In genomic region chr1:50959303-50959912, GRCh38 we compare ENCODE assay signal across 1 cellular context.
A peak's percentile ranks its signal among the peaks of the same experiment; 100 is the strongest.
TF ChIP-seq lines count a peak whose summit lies in the region.

No MANE protein-coding gene starts in this region.

TF ChIP-seq in K562, 482 proteins besides CTCF, POLR2A, EP300 and RAD21 (continued from another document and continues in another):
- no peak for TF ChIP-seq ZNF143 (CRISPR knock-in tag; IDR thresholded peaks at IDR 0.05)
- no peak for TF ChIP-seq GATAD2A (IDR thresholded peaks at IDR 0.05)
- no peak for TF ChIP-seq BACH1 (tag; IDR thresholded peaks at IDR 0.05)
- peak; percentile 87; the same call in 1 of the 2 replicates for TF ChIP-seq SMARCA5 (IDR thresholded peaks at IDR 0.05)
- TF ChIP-seq EHMT2 (IDR thresholded peaks at IDR 0.05) = peak; percentile 64; the same call in 1 of the 2 replicates
- peak; percentile 31; the same call in 1 of the 2 replicates for TF ChIP-seq C11orf30 (IDR thresholded peaks at IDR 0.05; ENCODE audit: low read depth)
- TF ChIP-seq LEF1 (IDR thresholded peaks at IDR 0.05) = 0 out of 2 replicates have a peak, but pooled peaks have one; percentile 24
- TF ChIP-seq SUPT5H (IDR thresholded peaks at IDR 0.05) = peak; percentile 24
- TF ChIP-seq TAF9B (IDR thresholded peaks at IDR 0.05; ENCODE audit: partially characterized antibody) = peak; percentile 64
- TF ChIP-seq PHF8 (IDR thresholded peaks at IDR 0.05; ENCODE audit: borderline replicate concordance, low read length) = no peak
- TF ChIP-seq GATA2 (CRISPR knock-in tag; IDR thresholded peaks at IDR 0.05) = no peak
- no peak for TF ChIP-seq SMAD4 (CRISPR knock-in tag; conservative IDR thresholded peaks at IDR 0.05)
- TF ChIP-seq ZNF57 (CRISPR knock-in tag; IDR thresholded peaks at IDR 0.05) = no peak
- no peak for TF ChIP-seq WHSC1 (IDR thresholded peaks at IDR 0.05; ENCODE audit: low read length)
- TF ChIP-seq KAT7 (CRISPR knock-in tag; IDR thresholded peaks at IDR 0.05; ENCODE audit: borderline replicate concordance) = no peak
- no peak for TF ChIP-seq ZNF639 (CRISPR knock-in tag; conservative IDR thresholded peaks at IDR 0.05 in 1 of 2, IDR thresholded peaks at IDR 0.05 in 1 of 2)
- TF ChIP-seq ZNF41 (CRISPR knock-in tag; conservative IDR thresholded peaks at IDR 0.05) = no peak
- TF ChIP-seq CHD1 (IDR thresholded peaks at IDR 0.05; ENCODE audit: low read length) = peak; percentile 88
- TF ChIP-seq SMARCA4 (IDR thresholded peaks at IDR 0.05) = peak; percentile 81
- TF ChIP-seq NFATC3 (IDR thresholded peaks at IDR 0.05) = peak; percentile 78; the same call in 1 of the 2 replicates
- no peak for TF ChIP-seq ZNF551 (CRISPR knock-in tag; IDR thresholded peaks at IDR 0.05)
- TF ChIP-seq CCAR2 (IDR thresholded peaks at IDR 0.05; ENCODE audit: low read depth, low read length) = no peak
- TF ChIP-seq MCM5 (IDR thresholded peaks at IDR 0.05; ENCODE audit: low read depth) = no peak
- peak; percentile 36; the same call in 1 of the 2 replicates for TF ChIP-seq ZNF316 (IDR thresholded peaks at IDR 0.05)
- TF ChIP-seq ZNF175 (CRISPR knock-in tag; IDR thresholded peaks at IDR 0.05; ENCODE audit: low read depth) = no peak
- TF ChIP-seq ZBTB40 (IDR thresholded peaks at IDR 0.05) = peak; percentile 69
- TF ChIP-seq ZBTB40 (CRISPR knock-in tag; IDR thresholded peaks at IDR 0.05) = no peak
- no peak for TF ChIP-seq GABPA (tag; conservative IDR thresholded peaks at IDR 0.05; ENCODE audit: low read depth)
- TF ChIP-seq AFF4 (CRISPR knock-in tag; IDR thresholded peaks at IDR 0.05) = no peak
- TF ChIP-seq, protein P1, sequence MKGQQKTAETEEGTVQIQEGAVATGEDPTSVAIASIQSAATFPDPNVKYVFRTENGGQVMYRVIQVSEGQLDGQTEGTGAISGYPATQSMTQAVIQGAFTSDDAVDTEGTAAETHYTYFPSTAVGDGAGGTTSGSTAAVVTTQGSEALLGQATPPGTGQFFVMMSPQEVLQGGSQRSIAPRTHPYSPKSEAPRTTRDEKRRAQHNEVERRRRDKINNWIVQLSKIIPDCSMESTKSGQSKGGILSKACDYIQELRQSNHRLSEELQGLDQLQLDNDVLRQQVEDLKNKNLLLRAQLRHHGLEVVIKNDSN (CRISPR knock-in tag; IDR thresholded peaks at IDR 0.05) = no peak
- no peak for TF ChIP-seq RFX7 (CRISPR knock-in tag; IDR thresholded peaks at IDR 0.05)
- TF ChIP-seq FUS (optimal IDR thresholded peaks at IDR 0.05; ENCODE audit: low read depth, low read length) = no peak
- 0 out of 2 replicates have a peak, but pooled peaks have one; percentile 53 for TF ChIP-seq MTA1 (IDR thresholded peaks at IDR 0.05; ENCODE audit: borderline replicate concordance)
- peak; percentile 18; the same call in 1 of the 2 replicates for TF ChIP-seq RNF2 (IDR thresholded peaks at IDR 0.05)
- 0 out of 2 replicates have a peak, but pooled peaks have one; percentile 85 for TF ChIP-seq NBN (IDR thresholded peaks at IDR 0.05; ENCODE audit: low read depth)
- TF ChIP-seq SIN3A (IDR thresholded peaks at IDR 0.05; ENCODE audit: borderline replicate concordance in 2 of 2, control insufficient read depth in 1 of 2, low read depth in 2 of 2, low read length in 2 of 2) = peak in 1 of 2 experiments; percentile 52; a peak in 2 of 4 replicates
- peak; percentile 34; the same call in 1 of the 2 replicates for TF ChIP-seq NR2C1 (IDR thresholded peaks at IDR 0.05)
- no peak for TF ChIP-seq NR2C1 (tag; IDR thresholded peaks at IDR 0.05)
- no peak for TF ChIP-seq STAT5A (IDR thresholded peaks at IDR 0.05; ENCODE audit: borderline replicate concordance, low read length)
- no peak for TF ChIP-seq ZNF12 (CRISPR knock-in tag; IDR thresholded peaks at IDR 0.05)
- no peak for TF ChIP-seq CREBBP (IDR thresholded peaks at IDR 0.05; ENCODE audit: low read depth, low read length)
- TF ChIP-seq NFRKB (IDR thresholded peaks at IDR 0.05; ENCODE audit: low read depth) = peak; percentile 63
- peak; percentile 65 for TF ChIP-seq DPF2 (IDR thresholded peaks at IDR 0.05)
- peak; percentile 99 for TF ChIP-seq LARP7 (IDR thresholded peaks at IDR 0.05)
- peak; percentile 97 for TF ChIP-seq TRIM25 (IDR thresholded peaks at IDR 0.05; ENCODE audit: borderline replicate concordance)
- TF ChIP-seq NUFIP1 (IDR thresholded peaks at IDR 0.05; ENCODE audit: partially characterized antibody) = no peak
- TF ChIP-seq, protein P2, sequence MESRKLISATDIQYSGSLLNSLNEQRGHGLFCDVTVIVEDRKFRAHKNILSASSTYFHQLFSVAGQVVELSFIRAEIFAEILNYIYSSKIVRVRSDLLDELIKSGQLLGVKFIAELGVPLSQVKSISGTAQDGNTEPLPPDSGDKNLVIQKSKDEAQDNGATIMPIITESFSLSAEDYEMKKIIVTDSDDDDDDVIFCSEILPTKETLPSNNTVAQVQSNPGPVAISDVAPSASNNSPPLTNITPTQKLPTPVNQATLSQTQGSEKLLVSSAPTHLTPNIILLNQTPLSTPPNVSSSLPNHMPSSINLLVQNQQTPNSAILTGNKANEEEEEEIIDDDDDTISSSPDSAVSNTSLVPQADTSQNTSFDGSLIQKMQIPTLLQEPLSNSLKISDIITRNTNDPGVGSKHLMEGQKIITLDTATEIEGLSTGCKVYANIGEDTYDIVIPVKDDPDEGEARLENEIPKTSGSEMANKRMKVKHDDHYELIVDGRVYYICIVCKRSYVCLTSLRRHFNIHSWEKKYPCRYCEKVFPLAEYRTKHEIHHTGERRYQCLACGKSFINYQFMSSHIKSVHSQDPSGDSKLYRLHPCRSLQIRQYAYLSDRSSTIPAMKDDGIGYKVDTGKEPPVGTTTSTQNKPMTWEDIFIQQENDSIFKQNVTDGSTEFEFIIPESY (CRISPR knock-in tag; IDR thresholded peaks at IDR 0.05) = no peak
- no peak for TF ChIP-seq ZBTB8A (IDR thresholded peaks at IDR 0.05; ENCODE audit: partially characterized antibody)
- TF ChIP-seq HDAC1 (IDR thresholded peaks at IDR 0.05) = peak in 1 of 2 experiments; percentile 96; a peak in 2 of 4 replicates
- peak; percentile 52; the same call in 1 of the 2 replicates for TF ChIP-seq CC2D1A (IDR thresholded peaks at IDR 0.05)
- peak; percentile 63 for TF ChIP-seq SAP30 (IDR thresholded peaks at IDR 0.05; ENCODE audit: borderline replicate concordance, insufficient read depth, low read depth, low read length, poor library complexity, severe bottlenecking)
- no peak for TF ChIP-seq EWSR1 (IDR thresholded peaks at IDR 0.05; ENCODE audit: borderline replicate concordance, low read depth, partially characterized antibody)
